14 cellular contexts compared by ENCODE assay signal in genomic region chr3:61979645-61980430, GRCh38.
DNase-seq lines count a peak whose midpoint lies in the region; ATAC-seq, FAIRE-seq and TF ChIP-seq lines count a peak whose summit lies in the region.
"Had no signal": no experiment of that assay in that cellular context is flagged by ENCODE, and none has a peak within 500 bp of the region (broad histone marks: within the 10 kb centered on the region; RNA-seq: fewer than 3 reads in every experiment).

No MANE protein-coding gene starts in this region.

- H3K14ac ChIP-seq in H9 (ENCODE audit: insufficient read depth, low read length): no peak overlapping the region

- H3K4me1 Mint-ChIP-seq in H9: peaks cover 24 to 25% of the 10 kb centered on the region in 2 experiments
- peaks cover 32% of the 10 kb centered on the region for H3K4me1 Mint-ChIP-seq in brain

- no peak overlapping the region for H2AFZ ChIP-seq in H9 (ENCODE audit: low read length)

- H2BK12ac ChIP-seq in H9 (ENCODE audit: insufficient read length, low read depth, low read length): no peak overlapping the region

- no peaks in the 10 kb centered on the region for H3K9me3 ChIP-seq in H9 (ENCODE audit: control insufficient read depth, low read depth, low read length)

- FAIRE-seq in frontal cortex (lab: Jason Lieb, UNC): no peak

- no peak overlapping the region for H2BK15ac ChIP-seq in H9 (ENCODE audit: low read depth, low read length)

- WGBS in H9 (ENCODE audit: extremely low coverage, insufficient read length, low lambda C conversion rate): no CpG with 5 or more reads among the region's 6 CpGs

- H3K27me3 Mint-ChIP-seq in H9 (ENCODE audit: low read depth): no peaks in the 10 kb centered on the region
- H3K27me3 Mint-ChIP-seq in brain: peaks cover 4% of the 10 kb centered on the region

- no peak for TF ChIP-seq CTCF in H9 (conservative IDR thresholded peaks at IDR 0.05)
- TF ChIP-seq CTCF in brain (conservative IDR thresholded peaks at IDR 0.05): no peak

- H2BK20ac ChIP-seq in H9 (ENCODE audit: low read depth, low read length, poor library complexity, severe bottlenecking): no peak overlapping the region

- no peak overlapping the region for H3K56ac ChIP-seq in H9 (ENCODE audit: insufficient read length, low read depth, low read length)

- no peaks in the 10 kb centered on the region for H3K36me3 Mint-ChIP-seq in H9 (ENCODE audit: insufficient read depth in 1 of 3, low read depth in 3 of 3)
- H3K36me3 Mint-ChIP-seq in brain: no peaks in the 10 kb centered on the region

- in situ Hi-C loops in ACHN (cut with HindIII; ENCODE audit: low pct_ligation_motif_present, low pct_unique_long_range_greater_than_20kb, low sequenced_read_pairs): no loop called here

- H3K4ac ChIP-seq in H9 (ENCODE audit: low read depth, low read length): no peak overlapping the region

- H2BK5ac ChIP-seq in H9 (ENCODE audit: insufficient read length, low read length): no peak overlapping the region

- no peak overlapping the region for H3K18ac ChIP-seq in H9 (ENCODE audit: insufficient read length, low read depth, low read length)

- no peak for ATAC-seq in HG03469 (IDR thresholded peaks at IDR 0.05; ENCODE audit: unreplicated experiment)

- peaks cover 5% of the 10 kb centered on the region for H3K79me1 ChIP-seq in H9 (ENCODE audit: insufficient read depth, low read depth, low read length, poor library complexity, severe bottlenecking)

- no peaks in the 10 kb centered on the region for H3K9me3 Mint-ChIP-seq in H9
- no peaks in the 10 kb centered on the region for H3K9me3 Mint-ChIP-seq in brain

- H3K27ac Mint-ChIP-seq in H9 (peak overlapping the region; percentile 26 to 77 (median 38); a peak in 3 of 7 replicates), brain (peak overlapping the region in 4 of 5 experiments; percentile 47 to 84 (median 66))

- no peak overlapping the region for H3T11ph ChIP-seq in H9 (ENCODE audit: low read length)

- no peak overlapping the region for H3K4me3 Mint-ChIP-seq in H9
- H3K4me3 Mint-ChIP-seq in brain: no peak overlapping the region

- peaks cover 3% of the 10 kb centered on the region; the same call in 1 of the 2 replicates for H3K79me2 ChIP-seq in H9 (ENCODE audit: insufficient read depth, low read length)

- H3K27ac ChIP-seq in H9 (ENCODE audit: insufficient read length, low read depth, low read length): no peak overlapping the region

- H3K23me2 ChIP-seq in H9 (ENCODE audit: insufficient read length, low read depth, low read length, poor library complexity, severe bottlenecking): no peaks in the 10 kb centered on the region

- H4K20me1 ChIP-seq in H9 (ENCODE audit: control insufficient read depth, insufficient read depth, insufficient read length): no peaks in the 10 kb centered on the region

- H3K4me1 ChIP-seq in H9 (ENCODE audit: insufficient read depth, low read length): peaks cover 3% of the 10 kb centered on the region; the same call in 1 of the 2 replicates

- H3K23ac ChIP-seq in H9 (ENCODE audit: insufficient read length, low read depth, low read length): no peak overlapping the region

- H2BK120ac ChIP-seq in H9 (ENCODE audit: low read depth, low read length, poor library complexity, severe bottlenecking): no peak overlapping the region

- no peak overlapping the region for H2AK5ac ChIP-seq in H9 (ENCODE audit: insufficient read length, low read length)

- no peak overlapping the region for H4K91ac ChIP-seq in H9 (ENCODE audit: insufficient read length, low read depth, low read length)

- H4K8ac ChIP-seq in H9 (replicated peaks; ENCODE audit: insufficient read length, low read depth, low read length): no peak overlapping the region

- H3K27me3 ChIP-seq in H9 (ENCODE audit: insufficient read depth, low read length): no peaks in the 10 kb centered on the region

- H4K5ac ChIP-seq in H9 (ENCODE audit: insufficient read length, low read depth, low read length): no peak overlapping the region

- peak; percentile 68 for DNase-seq in ACHN
- DNase-seq in H9: no peak
- DNase-seq in left kidney (ENCODE audit: low read depth, low spot score): peak; percentile 55
- DNase-seq in frontal cortex (ENCODE audit: low spot score in 2 of 2): no peak
- DNase-seq in NCI-H187 (lab: John Stamatoyannopoulos, UW): no peak
- DNase-seq in medulla oblongata (ENCODE audit: extremely low spot score): no peak
- DNase-seq: central memory CD4-positive, alpha-beta T cell; DMS 273 treated with DMSO at 0.1 percent for 48 hours; NCI-H69; RPMI8226; stimulated activated CD4-positive, alpha-beta T cell treated with anti-CD3 and anti-CD28 coated beads, Interleukin-2, amount 100 ng/mL, for 24 hours; trophoblast cell had no signal

- H3K4me2 ChIP-seq in H9 (ENCODE audit: insufficient read depth, insufficient read length, low read length): no peak overlapping the region

- no peak overlapping the region for H3K9ac ChIP-seq in H9 (ENCODE audit: extremely low read depth, insufficient read length, low read length)

Comparison
In these comparisons a context has a peak if more than half of its experiments do, and no peak if none do; other contexts are left out.
1. DNase-seq: peak in ACHN (single experiment) and left kidney (single experiment); none in H9 (single experiment), frontal cortex (0 of 2), NCI-H187 (0 of 2) and medulla oblongata (single experiment).